In genomic region chr1:65371544-65371943, GRCh38 we compare ENCODE assay signal across 21 cellular contexts. TPM values are rescaled to one million over a fixed set of nuclear protein-coding genes. Genes with fewer than 3 reads are reported as not detected.
"Had no signal": no experiment of that assay in that cellular context is flagged by ENCODE, and none has a peak within 500 bp of the region (broad histone marks: within the 10 kb centered on the region; RNA-seq: fewer than 3 reads in every experiment).

No MANE protein-coding gene starts in this region.

- H3K36me3 ChIP-seq: adrenal gland had no signal

- DNase-seq: activated CD4-positive, alpha-beta T cell treated with anti-CD3 and anti-CD28 coated beads for 48 hours; activated CD4-positive, alpha-beta T cell treated with anti-CD3 and anti-CD28 coated beads, Interleukin-2, amount 50 U/mL, for 4 hours; activated CD4-positive, CD25-positive, alpha-beta regulatory T cell treated with anti-CD3 and anti-CD28 coated beads, Interleukin-2, amount 50 U/mL, for 72 hours; activated CD8-positive, alpha-beta memory T cell treated with anti-CD3 and anti-CD28 coated beads, Interleukin-2, amount 50 U/mL, for 48 hours; activated CD8-positive, alpha-beta T cell treated with anti-CD3 and anti-CD28 coated beads, Interleukin-2, amount 10 ng/mL, durations not matched to agents 7 days and 5 days; activated naive CD4-positive, alpha-beta T cell treated with anti-CD3 and anti-CD28 coated beads, Interleukin-2, amount 50 U/mL, for 16 hours; activated naive CD8-positive, alpha-beta T cell treated with anti-CD3 and anti-CD28 coated beads, Interleukin-2, amount 10 ng/mL, durations not matched to agents 7 days and 5 days; activated T-cell treated with anti-CD3 and anti-CD28 coated beads, Interleukin-2, amount 50 U/mL, for 1 hour; adrenal gland; anterior cingulate cortex; Kasumi-1; KBM-7; NCI-H1048; NCI-H1436 treated with DMSO at 0.1 percent for 48 hours; NCI-H187; NCI-H2081; NCI-H446 treated with DMSO at 0.1 percent for 48 hours; NCI-H524 treated with DMSO at 0.1 percent for 48 hours; PC-3; SHP77 had no signal

- H3K27me3 ChIP-seq: adrenal gland had no signal

- FAIRE-seq: RCC 7860 had no signal

- ATAC-seq: activated CD8-positive, alpha-beta T cell treated with anti-CD3 and anti-CD28 coated beads, Interleukin-2, amount 10 ng/mL, durations not matched to agents 7 days and 5 days; PC-3 had no signal

RNA-seq across cellular contexts. Expression of gene LEPR, which starts 48.9 kb away (rescaled TPM):
- total RNA-seq: PC-3 had no signal
